ENCODE assay signal across 8 cellular contexts in genomic region chr9:33165263-33166151, GRCh38. TPM values are rescaled to one million over a fixed set of nuclear protein-coding genes. Genes with fewer than 3 reads are reported as not detected.
DNase-seq lines count a peak whose midpoint lies in the region; ATAC-seq, FAIRE-seq and TF ChIP-seq lines count a peak whose summit lies in the region.

No MANE protein-coding gene starts in this region.

- dilution Hi-C loops in mammary epithelial cell (cut with HindIII; ENCODE audit: low sequenced_read_pairs): no loop called here

- BruUV-seq in PC-3 (replicated peaks; lab: Mats Ljungman, UMichigan) (no TSS peak), mammary epithelial cell (replicated peaks; lab: Mats Ljungman, UMichigan) (no TSS peak), HepG2 (replicated peaks; lab: Mats Ljungman, UMichigan) (no TSS peak)

- 10% methylated on average over 10 of the region's 10 CpGs for WGBS in mammary epithelial cell (ENCODE audit: low coverage, missing lambda C conversion rate)
- 2% methylated on average over 9 of the region's 10 CpGs for WGBS in HepG2 (ENCODE audit: low lambda C conversion rate)
- 11 to 16% methylated on average over 10 of the region's 10 CpGs for WGBS in testis, 2 donors

- peak overlapping the region; percentile 82 for H3K4me2 ChIP-seq in PC-3 (ENCODE audit: low read length)
- H3K4me2 ChIP-seq in mammary epithelial cell (ENCODE audit: insufficient read depth, low read depth, low read length): peak overlapping the region; percentile 78
- peak overlapping the region; percentile 86 for H3K4me2 ChIP-seq in HepG2 (ENCODE audit: low read depth, low read length)

- peaks cover 60% of the 10 kb centered on the region for H3K79me2 ChIP-seq in PC-3 (ENCODE audit: low read length)
- peaks cover 65% of the 10 kb centered on the region for H3K79me2 ChIP-seq in mammary epithelial cell (ENCODE audit: insufficient read depth, low read length)
- peaks cover 61% of the 10 kb centered on the region for H3K79me2 ChIP-seq in HepG2 (ENCODE audit: insufficient read depth, low read length)

- FAIRE-seq in HepG2 (lab: Jason Lieb, UNC): peak; percentile 98
- FAIRE-seq in D721Med (lab: Jason Lieb, UNC): no peak

- TF ChIP-seq RAD21 in HepG2 (CRISPR knock-in tag; IDR thresholded peaks at IDR 0.05): no peak

- in situ Hi-C loops in mammary epithelial cell (cut with MboI; ENCODE audit: low sequenced_read_pairs in 2 of 2) (loop anchor here in 1 of 2 donors (5.0 kb wide), 1 partner anchor 83 kb away; no protein-coding TSS in a partner anchor), HepG2 (cut with HindIII; ENCODE audit: extremely low pct_ligation_motif_present, low pct_unique_long_range_greater_than_20kb) (no loop called here)

- peaks cover 9% of the 10 kb centered on the region for H3F3A ChIP-seq in PC-3 (ENCODE audit: low read length, unreplicated experiment)

- TF ChIP-seq CTCF in HEK293 (tag by site-specific recombination; IDR thresholded peaks at IDR 0.05) (no peak), PC-3 (conservative IDR thresholded peaks at IDR 0.05; ENCODE audit: low read depth, low read length) (no peak), mammary epithelial cell (conservative IDR thresholded peaks at IDR 0.05 in 1 of 2, IDR thresholded peaks at IDR 0.05 in 1 of 2; ENCODE audit: extremely low read depth in 1 of 2, insufficient read depth in 1 of 2, low read depth in 1 of 2, low read length in 2 of 2) (no peak), HepG2 (CRISPR knock-in tag; IDR thresholded peaks at IDR 0.05) (peak; percentile 8; the same call in 1 of the 2 replicates), testis (IDR thresholded peaks at IDR 0.05) (no peak), D721Med (IDR thresholded peaks at IDR 0.05; ENCODE audit: insufficient read depth, missing control alignments) (no peak)

- POLR2A ChIA-PET in HEK293 (lab: Yijun Ruan, JAX) (interaction anchor here (0.7 to 3.4 kb wide), 2 partner anchors 14 to 24 kb away, joined by 3 to 24 read pairs; no protein-coding TSS in a partner anchor), PC-3 (lab: Charles Lee; ENCODE audit: unreplicated experiment) (no interaction called here), HepG2 (lab: Yijun Ruan, JAX) (interaction anchor here (0.5 to 2.7 kb wide), 7 partner anchors 14 to 141 kb away, joined by 3 to 26 read pairs (median 5); partner anchors contain the start of genes DNAJA1, NFX1 and SMU1)

- CTCF ChIA-PET in HEK293 (lab: Yijun Ruan, JAX): no interaction called here
- CTCF ChIA-PET in PC-3 (lab: Charles Lee): no interaction called here
- CTCF ChIA-PET in mammary epithelial cell (lab: Charles Lee; ENCODE audit: low non-redundant PET): no interaction called here
- CTCF ChIA-PET in HepG2 (lab: Yijun Ruan, JAX; ENCODE audit: low intra/inter-chr PET ratio, low total read pairs): no interaction called here

- H3K4me1 ChIP-seq in HEK293 (ENCODE audit: control insufficient read depth, insufficient read depth, low read length): peaks cover 26% of the 10 kb centered on the region
- peaks cover 53% of the 10 kb centered on the region for H3K4me1 ChIP-seq in PC-3 (ENCODE audit: insufficient read depth, low read length)
- peaks cover 57% of the 10 kb centered on the region for H3K4me1 ChIP-seq in mammary epithelial cell (ENCODE audit: insufficient read depth, low read length)
- peaks cover 72% of the 10 kb centered on the region for H3K4me1 ChIP-seq in HepG2 (ENCODE audit: insufficient read depth, low read length)
- peaks cover 58% of the 10 kb centered on the region for H3K4me1 ChIP-seq in testis

- no peaks in the 10 kb centered on the region for H3K9me3 ChIP-seq in HEK293 (ENCODE audit: control insufficient read depth, insufficient read depth, low read depth, low read length)
- H3K9me3 ChIP-seq in PC-3 (ENCODE audit: low read length): no peaks in the 10 kb centered on the region
- no peaks in the 10 kb centered on the region for H3K9me3 ChIP-seq in mammary epithelial cell (replicated peaks; ENCODE audit: insufficient read depth, low read length)
- H3K9me3 ChIP-seq in HepG2 (ENCODE audit: low read length): no peaks in the 10 kb centered on the region
- no peaks in the 10 kb centered on the region for H3K9me3 ChIP-seq in testis

- no peaks in the 10 kb centered on the region for H3K36me3 ChIP-seq in HEK293 (ENCODE audit: control insufficient read depth in 2 of 2, insufficient read depth in 1 of 2, low read length in 2 of 2)
- no peaks in the 10 kb centered on the region for H3K36me3 ChIP-seq in PC-3 (ENCODE audit: low read depth, low read length)
- H3K36me3 ChIP-seq in mammary epithelial cell (ENCODE audit: insufficient read depth, low read length): no peaks in the 10 kb centered on the region
- H3K36me3 ChIP-seq in HepG2 (replicated peaks in 1 of 2; ENCODE audit: control insufficient read depth in 1 of 2, insufficient read depth in 2 of 2, low read length in 2 of 2): no peaks in the 10 kb centered on the region
- no peaks in the 10 kb centered on the region for H3K36me3 ChIP-seq in testis (ENCODE audit: low read depth, missing control alignments)

- H4K20me1 ChIP-seq in PC-3 (ENCODE audit: low read length) (no peaks in the 10 kb centered on the region), mammary epithelial cell (ENCODE audit: insufficient read depth, low read length) (no peaks in the 10 kb centered on the region), HepG2 (ENCODE audit: insufficient read depth, low read length) (peaks cover 36% of the 10 kb centered on the region)

- H3K27me3 ChIP-seq in PC-3 (ENCODE audit: low read length) (no peaks in the 10 kb centered on the region), mammary epithelial cell (ENCODE audit: insufficient read depth, low read length) (no peaks in the 10 kb centered on the region), HepG2 (ENCODE audit: control insufficient read depth in 1 of 2, insufficient read depth in 2 of 2, low read length in 2 of 2) (no peaks in the 10 kb centered on the region; a peak in 1 of 5 replicates), testis (no peaks in the 10 kb centered on the region)

- intact Hi-C loops in PC-3 (cut with micrococcal nuclease) (loop anchor here (5.0 kb wide), 1 partner anchor 33 kb away; no protein-coding TSS in a partner anchor), mammary epithelial cell (cut with micrococcal nuclease) (loop anchor here (2.0 to 5.0 kb wide), 2 partner anchors 15 to 33 kb away; no protein-coding TSS in a partner anchor), HepG2 (cut with micrococcal nuclease; ENCODE audit: unreplicated experiment) (loop anchor here (2.0 to 5.0 kb wide), 2 partner anchors 33 to 89 kb away; partner anchors contain the start of gene SMU1), testis (cut with DNase I; ENCODE audit: low total_unique reads) (loop anchor here (10.0 kb wide), 1 partner anchor 81 kb away; no protein-coding TSS in a partner anchor)

- H3K27ac ChIP-seq in HEK293 (ENCODE audit: extremely low read depth, low read depth, low read length) (peak overlapping the region; percentile 88), PC-3 (ENCODE audit: low read length) (peak overlapping the region; percentile 53), mammary epithelial cell (ENCODE audit: insufficient read depth, low read depth, low read length) (peak overlapping the region; percentile 96), HepG2 (ENCODE audit: extremely low read length, insufficient read depth, low read length) (peak overlapping the region; percentile 80), testis (peak overlapping the region; percentile 98 to 99)

- peak overlapping the region; percentile 92 for H3K9ac ChIP-seq in PC-3 (ENCODE audit: low read length)
- peak overlapping the region; percentile 98 for H3K9ac ChIP-seq in mammary epithelial cell (ENCODE audit: insufficient read depth, low read length)
- peak overlapping the region; percentile 81 for H3K9ac ChIP-seq in HepG2 (ENCODE audit: insufficient read depth, low read depth, low read length)

- peak; percentile 61 for DNase-seq in SIG-M5 treated with dmso at 0.1 percent for 504 hours (lab: John Stamatoyannopoulos, UW; ENCODE audit: unreplicated experiment)
- no peak for DNase-seq in SIG-M5 (lab: John Stamatoyannopoulos, UW)
- peak; percentile 46 for DNase-seq in PC-3
- DNase-seq in mammary epithelial cell: peak; percentile 72
- DNase-seq in HepG2 (ENCODE audit: low spot score): peak; percentile 95
- DNase-seq in testis: peak; percentile 74
- DNase-seq in D721Med (ENCODE audit: insufficient read length, low spot score): no peak

- no peak for ATAC-seq in PC-3
- ATAC-seq in HepG2: peak; percentile 67

- H2AFZ ChIP-seq in PC-3 (ENCODE audit: low read length): no peak overlapping the region
- peak overlapping the region; percentile 62 for H2AFZ ChIP-seq in mammary epithelial cell (ENCODE audit: low read depth, low read length)
- no peak overlapping the region for H2AFZ ChIP-seq in HepG2 (ENCODE audit: low read length)

- TF ChIP-seq POLR2A in HepG2 (IDR thresholded peaks at IDR 0.05; ENCODE audit: insufficient read depth in 1 of 2, low read depth in 2 of 2, low read length in 2 of 2) (peak; percentile 81 to 91), testis (IDR thresholded peaks at IDR 0.05) (no peak)

- TF ChIP-seq EP300 in HepG2 (IDR thresholded peaks at IDR 0.05; ENCODE audit: low read depth in 2 of 2, low read length in 2 of 2): peak; percentile 52 to 61; a peak in 2 of 4 replicates
- peak; percentile 64 for TF ChIP-seq EP300 in HepG2 (CRISPR knock-in tag; IDR thresholded peaks at IDR 0.05; ENCODE audit: borderline replicate concordance)

- peak overlapping the region; percentile 82 for H3K4me3 ChIP-seq in HEK293 (ENCODE audit: low read depth, low read length)
- H3K4me3 ChIP-seq in PC-3 (ENCODE audit: low read length): peak overlapping the region; percentile 93
- H3K4me3 ChIP-seq in mammary epithelial cell (replicated peaks in 1 of 3; ENCODE audit: insufficient read depth in 1 of 3, low read depth in 2 of 3, low read length in 3 of 3): peak overlapping the region; percentile 73 to 86 (median 81)
- H3K4me3 ChIP-seq in HepG2 (replicated peaks in 1 of 3; ENCODE audit: insufficient read depth in 1 of 3, low read depth in 2 of 3, low read length in 3 of 3): peak overlapping the region; percentile 78 to 95 (median 85)
- H3K4me3 ChIP-seq in testis: peak overlapping the region; percentile 89 to 97

- no peaks in the 10 kb centered on the region for H3K9me2 ChIP-seq in PC-3 (replicated peaks; ENCODE audit: low read length)

RNA-seq across cellular contexts. Expression of gene B4GALT1, which starts 1.6 kb away (rescaled TPM):
- total RNA-seq in PC-3 (2014; rRNA removed) (14.8 and 23.1 TPM in 2 replicates), mammary epithelial cell (100 to 1,000 TPM in 1 of 2 donors, 10 to 100 TPM in 1; 82.2 to 135 TPM), HepG2 (2016; rRNA removed; fragmentation: Illumina TruSeq; extraction: Trizol) (15.7 TPM in 2 replicates), testis (100 to 1,000 TPM; 192 to 212 TPM)
- polyA plus RNA-seq in mammary epithelial cell (69.9 TPM), HepG2 (2011; rRNA removed) (33.5 and 37.5 TPM in 2 replicates), testis (ENCODE audit: insufficient read depth, low read depth, low replicate concordance) (112 TPM)
- polyA minus RNA-seq in mammary epithelial cell: 212 TPM
- 3.3 and 3.4 TPM in 2 replicates for total RNA-seq in HepG2 (2016; cell fraction: cytosol; rRNA removed; fragmentation: Illumina TruSeq; extraction: Trizol; ENCODE audit: low read depth)
- total RNA-seq in HepG2 (2016; cell fraction: insoluble cytoplasmic fraction; rRNA removed; fragmentation: Illumina TruSeq; extraction: Trizol): 13.5 and 16.1 TPM in 2 replicates
- total RNA-seq in HepG2 (2016; cell fraction: membrane; rRNA removed; fragmentation: Illumina TruSeq; extraction: Trizol): 19.9 and 20.6 TPM in 2 replicates
- total RNA-seq in HepG2 (2016; cell fraction: nucleus; rRNA removed; fragmentation: Illumina TruSeq; extraction: Trizol): 22.5 and 25.2 TPM in 2 replicates
- 35.6 and 46.0 TPM in 2 replicates for polyA plus RNA-seq in HepG2 (2011; cell fraction: cytosol; rRNA removed)
- polyA plus RNA-seq in HepG2 (2011; cell fraction: nucleus; rRNA removed): 14.7 and 19.1 TPM in 2 replicates
- 57.7 and 61.1 TPM in 2 replicates for polyA plus RNA-seq in HepG2 (2012)
- polyA plus RNA-seq in HepG2 (2016; cell fraction: cytosol; fragmentation: Illumina TruSeq; extraction: Trizol; ENCODE audit: low read depth): 5.0 and 5.4 TPM in 2 replicates
- 21.1 and 25.1 TPM in 2 replicates for polyA plus RNA-seq in HepG2 (2016; cell fraction: insoluble cytoplasmic fraction; fragmentation: Illumina TruSeq; extraction: Trizol; ENCODE audit: low read depth)
- polyA plus RNA-seq in HepG2 (2016; cell fraction: membrane; fragmentation: Illumina TruSeq; extraction: Trizol; ENCODE audit: low read depth): 21.2 TPM in 2 replicates
- polyA plus RNA-seq in HepG2 (2016; cell fraction: nucleus; fragmentation: Illumina TruSeq; extraction: Trizol; ENCODE audit: insufficient read depth, low read depth): 40.6 and 42.3 TPM in 2 replicates
- 78.3 and 316 TPM in 2 replicates for polyA minus RNA-seq in HepG2 (2011; rRNA and poly(A)+ RNA removed; ENCODE audit: low replicate concordance)
- 35.8 and 41.0 TPM in 2 replicates for polyA minus RNA-seq in HepG2 (2011; cell fraction: cytosol; rRNA and poly(A)+ RNA removed)
- polyA minus RNA-seq in HepG2 (2011; cell fraction: nucleus; rRNA and poly(A)+ RNA removed): 17.3 and 22.3 TPM in 2 replicates

Comparison
In these comparisons a context has a peak if more than half of its experiments do, and no peak if none do; other contexts are left out.
1. DNase-seq: peak in SIG-M5 treated with dmso at 0.1 percent for 504 hours (single experiment), PC-3 (single experiment), mammary epithelial cell (single experiment), HepG2 (single experiment) and testis (single experiment); none in SIG-M5 (single experiment) and D721Med (single experiment).
2. Peak in every context shown above with its lines, with median percentiles within 50 percentile points of each other: H3K27ac ChIP-seq, H3K4me3 ChIP-seq, H3K4me2 ChIP-seq and H3K9ac ChIP-seq.